28 cellular contexts compared by ENCODE assay signal in the genomic region with DNA sequence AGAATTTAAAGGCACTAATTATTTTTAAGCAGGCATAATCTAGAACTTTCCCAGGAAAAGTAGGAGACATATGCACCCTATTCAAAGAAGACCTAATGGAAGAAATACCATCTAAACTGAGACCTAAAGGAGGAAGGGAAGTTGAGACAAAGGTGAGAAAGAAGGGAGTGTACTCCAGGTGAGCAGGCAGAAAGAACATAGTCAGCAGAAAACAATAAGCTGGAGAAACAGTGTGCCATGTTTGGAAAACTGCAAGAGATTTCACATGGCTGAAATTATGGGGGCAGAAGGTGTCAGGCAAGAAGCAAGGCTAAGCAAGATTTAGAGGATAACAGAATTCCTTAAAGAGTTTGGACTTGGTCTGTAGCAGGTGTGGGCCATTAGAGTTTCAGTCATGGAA.
"Had no signal": no experiment of that assay in that cellular context is flagged by ENCODE, and none has a peak within 500 bp of the region (broad histone marks: within the 10 kb centered on the region; RNA-seq: fewer than 3 reads in every experiment).

No MANE protein-coding gene starts in this region.

- H3K9me3 ChIP-seq: esophagus muscularis mucosa, esophagus squamous epithelium, gastrocnemius medialis, gastroesophageal sphincter had no signal

- DNase-seq: cortex of kidney; dermis blood vessel endothelial cell; dorsolateral prefrontal cortex; effector CD4-positive, alpha-beta T cell; effector CD8-positive, alpha-beta T cell; effector memory CD4-positive, alpha-beta T cell; effector memory CD8-positive, alpha-beta T cell; endodermal cell; erythroblast; esophagus squamous epithelium; foreskin fibroblast; foreskin keratinocyte; foreskin melanocyte; gastrocnemius medialis; glutamatergic neuron; head of caudate nucleus; heart left ventricle; heart right ventricle had no signal

- H3K27ac Mint-ChIP-seq: dendritic cell treated with granulocyte-macrophage colony-stimulating factor and Interleukin-4, amounts not matched to agents 40 ng/mL and 50 ng/mL, for 4 days; effector memory CD8-positive, alpha-beta T cell; endodermal cell had no signal

- H3K4me1 ChIP-seq: esophagus muscularis mucosa, esophagus squamous epithelium, foreskin keratinocyte, gastrocnemius medialis, gastroesophageal sphincter, heart left ventricle, heart right ventricle had no signal

- ATAC-seq: effector memory CD8-positive, alpha-beta T cell; esophagus mucosa; foreskin keratinocyte; gastrocnemius medialis; gastroesophageal sphincter; heart left ventricle; heart right ventricle had no signal

- H3K27ac ChIP-seq: coronary artery, dorsolateral prefrontal cortex, epithelial cell of prostate, esophagus muscularis mucosa, esophagus squamous epithelium, foreskin keratinocyte, gastrocnemius medialis, gastroesophageal sphincter, heart left ventricle, heart right ventricle had no signal

- H3K9me3 Mint-ChIP-seq: effector memory CD8-positive, alpha-beta T cell had no signal

- FAIRE-seq: colon, endometrium, endothelial cell of umbilical vein, frontal cortex had no signal

- H3K4me3 ChIP-seq: coronary artery, dorsolateral prefrontal cortex, esophagus muscularis mucosa, esophagus squamous epithelium, gastrocnemius medialis, gastroesophageal sphincter, heart left ventricle, heart right ventricle had no signal

- H3K36me3 ChIP-seq: esophagus muscularis mucosa, esophagus squamous epithelium, gastrocnemius medialis, gastroesophageal sphincter, heart left ventricle, heart right ventricle had no signal

- H3K27me3 ChIP-seq: esophagus muscularis mucosa, esophagus squamous epithelium, gastrocnemius medialis, gastroesophageal sphincter, heart left ventricle, heart right ventricle had no signal
